In genomic region chr3:55615039-55615693, GRCh38 we compare ENCODE assay signal across 27 cellular contexts.
DNase-seq lines count a peak whose midpoint lies in the region; ATAC-seq and TF ChIP-seq lines count a peak whose summit lies in the region.
"Had no signal": no experiment of that assay in that cellular context is flagged by ENCODE, and none has a peak within 500 bp of the region (broad histone marks: within the 10 kb centered on the region; RNA-seq: fewer than 3 reads in every experiment).

No MANE protein-coding gene starts in this region.

- H3K27me3 Mint-ChIP-seq in brain = no peaks in the 10 kb centered on the region
- H3K27me3 Mint-ChIP-seq in Calu3 (ENCODE audit: unreplicated experiment) = no peaks in the 10 kb centered on the region

- intact Hi-C loops in right cardiac atrium (cut with DNase I) (no loop called here), heart right ventricle (cut with DNase I) (no loop called here), Calu3 (cut with micrococcal nuclease; ENCODE audit: unreplicated experiment) (no loop called here), head of caudate nucleus (cut with DNase I) (no loop called here)

- no peak for DNase-seq in right cardiac atrium
- DNase-seq in heart right ventricle = no peak
- no peak for DNase-seq in Calu3
- no peak for DNase-seq in head of caudate nucleus
- DNase-seq: 8988T; activated CD8-positive, alpha-beta memory T cell treated with anti-CD3 and anti-CD28 coated beads, Interleukin-2, amount 50 U/mL, for 4 hours; activated naive CD8-positive, alpha-beta T cell treated with anti-CD3 and anti-CD28 coated beads, Interleukin-2, amount 10 ng/mL, durations not matched to agents 7 days and 5 days; brain microvascular endothelial cell; CD8-positive, alpha-beta memory T cell; colonic mucosa; DMS53; HFFc6; left ventricle myocardium superior; MM.1S; NCI-H1417 treated with DMSO at 0.1 percent for 48 hours; NCI-H2107; NCI-H510A; spleen; stimulated activated CD4-positive, alpha-beta T cell treated with anti-CD3 and anti-CD28 coated beads, Interleukin-4, amount 100 ng/mL, for 24 hours; stimulated activated naive CD4-positive, alpha-beta T cell treated with Interleukin-2 at 50 U/mL for 16 hours; WERI-Rb-1 had no signal

- H3K36me3 Mint-ChIP-seq in brain (no peaks in the 10 kb centered on the region), Calu3 (ENCODE audit: insufficient read depth, unreplicated experiment) (no peaks in the 10 kb centered on the region)
- H3K36me3 Mint-ChIP-seq: activated naive CD8-positive, alpha-beta T cell treated with anti-CD3 and anti-CD28 coated beads, Interleukin-2, amount 10 ng/mL, durations not matched to agents 7 days and 5 days; CD8-positive, alpha-beta memory T cell had no signal

- H3K9me3 Mint-ChIP-seq in brain = no peaks in the 10 kb centered on the region
- no peaks in the 10 kb centered on the region for H3K9me3 Mint-ChIP-seq in Calu3 (ENCODE audit: low read depth, unreplicated experiment)
- H3K9me3 Mint-ChIP-seq: activated naive CD8-positive, alpha-beta T cell treated with anti-CD3 and anti-CD28 coated beads, Interleukin-2, amount 10 ng/mL, durations not matched to agents 7 days and 5 days; activated T-helper 2 cell treated with anti-CD3 and anti-CD28 coated beads, Interferon-gamma antibody, Interleukin-2, Interleukin-4, amounts not matched to agents 10 μg/mL and 5 μg/mL and 100 μg/mL, durations not matched to agents 14 hours and 24 hours and 36 hours; HFFc6 had no signal

- no peak for TF ChIP-seq CTCF in heart right ventricle (IDR thresholded peaks at IDR 0.05)
- no peak for TF ChIP-seq CTCF in brain (conservative IDR thresholded peaks at IDR 0.05)
- no peak for TF ChIP-seq CTCF in Calu3 (IDR thresholded peaks at IDR 0.05; ENCODE audit: unreplicated experiment)

- peaks cover 30% of the 10 kb centered on the region for H3K4me1 Mint-ChIP-seq in brain
- H3K4me1 Mint-ChIP-seq in Calu3 (ENCODE audit: low read depth, unreplicated experiment) = no peaks in the 10 kb centered on the region
- H3K4me1 Mint-ChIP-seq: activated naive CD8-positive, alpha-beta T cell treated with anti-CD3 and anti-CD28 coated beads, Interleukin-2, amount 10 ng/mL, durations not matched to agents 7 days and 5 days; CD8-positive, alpha-beta memory T cell had no signal

- peak overlapping the region in 1 of 5 experiments; percentile 43 for H3K4me3 Mint-ChIP-seq in brain
- H3K4me3 Mint-ChIP-seq in Calu3 (ENCODE audit: low read depth, unreplicated experiment) = no peak overlapping the region
- H3K4me3 Mint-ChIP-seq: activated naive CD8-positive, alpha-beta T cell treated with anti-CD3 and anti-CD28 coated beads, Interleukin-2, amount 10 ng/mL, durations not matched to agents 7 days and 5 days; CD8-positive, alpha-beta memory T cell; HFFc6 had no signal

- H3K4me1 ChIP-seq in right cardiac atrium (ENCODE audit: control insufficient read depth, insufficient read depth, low read length) (peaks cover 6% of the 10 kb centered on the region), heart right ventricle (peaks cover 0 to 10% (median 0%) of the 10 kb centered on the region in 9 donors), mesodermal cell (ENCODE audit: control insufficient read depth, insufficient read depth, low read length, poor library complexity, severe bottlenecking) (peaks cover 23% of the 10 kb centered on the region)
- H3K4me1 ChIP-seq: colonic mucosa had no signal

- WGBS in right cardiac atrium = 59% methylated on average over 4 of the region's 4 CpGs
- WGBS in heart right ventricle, 2 donors = 63 to 77% methylated on average over 4 of the region's 4 CpGs
- WGBS in mesodermal cell (ENCODE audit: insufficient coverage in 2 of 2), 2 experiments = 80% methylated on average over 1 of the region's 4 CpGs; no CpG with 5 or more reads in 1 of the 2 experiments

- ATAC-seq in right cardiac atrium (no peak), heart right ventricle (no peak), HG03469 (IDR thresholded peaks at IDR 0.05; ENCODE audit: unreplicated experiment) (no peak), HG03442 (IDR thresholded peaks at IDR 0.05; ENCODE audit: unreplicated experiment) (no peak)

- H3K9me3 ChIP-seq in right cardiac atrium (ENCODE audit: control insufficient read depth, low read length) = no peaks in the 10 kb centered on the region
- no peaks in the 10 kb centered on the region for H3K9me3 ChIP-seq in heart right ventricle
- H3K9me3 ChIP-seq in mesodermal cell (ENCODE audit: control insufficient read depth, low read length) = no peaks in the 10 kb centered on the region
- H3K9me3 ChIP-seq: colonic mucosa, spleen had no signal

- peak overlapping the region; percentile 36 for H3K27ac ChIP-seq in right cardiac atrium (ENCODE audit: low read length)
- peak overlapping the region in 1 of 10 donors; percentile 35 for H3K27ac ChIP-seq in heart right ventricle
- H3K27ac ChIP-seq in mesodermal cell (ENCODE audit: low read depth, low read length, severe bottlenecking) = peak overlapping the region; percentile 77
- H3K27ac ChIP-seq: brain microvascular endothelial cell, colonic mucosa, RWPE1, WERI-Rb-1 had no signal

- CTCF ChIA-PET in Calu3 (lab: Charles Lee) = no interaction called here

- no peak overlapping the region for H3K4me3 ChIP-seq in right cardiac atrium (ENCODE audit: low read length)
- no peak overlapping the region for H3K4me3 ChIP-seq in heart right ventricle
- no peak overlapping the region for H3K4me3 ChIP-seq in mesodermal cell (ENCODE audit: extremely low read depth, insufficient read depth, low read length, poor library complexity, severe bottlenecking)
- H3K4me3 ChIP-seq: colonic mucosa, spleen had no signal

- H3K36me3 ChIP-seq in heart right ventricle (no peaks in the 10 kb centered on the region), mesodermal cell (ENCODE audit: control insufficient read depth, insufficient read depth, low read length) (no peaks in the 10 kb centered on the region)
- H3K36me3 ChIP-seq: brain microvascular endothelial cell, colonic mucosa, spleen, WERI-Rb-1 had no signal

- peak overlapping the region in 3 of 5 experiments; percentile 13 to 55 (median 52) for H3K27ac Mint-ChIP-seq in brain
- no peak overlapping the region for H3K27ac Mint-ChIP-seq in Calu3 (ENCODE audit: unreplicated experiment)
- H3K27ac Mint-ChIP-seq: activated naive CD8-positive, alpha-beta T cell treated with anti-CD3 and anti-CD28 coated beads, Interleukin-2, amount 10 ng/mL, durations not matched to agents 7 days and 5 days; activated T-helper 2 cell treated with anti-CD3 and anti-CD28 coated beads, Interferon-gamma antibody, Interleukin-2, Interleukin-4, amounts not matched to agents 10 μg/mL and 5 μg/mL and 100 μg/mL, durations not matched to agents 14 hours and 24 hours and 36 hours; CD8-positive, alpha-beta memory T cell had no signal

- H3K27me3 ChIP-seq in right cardiac atrium (ENCODE audit: control insufficient read depth, insufficient read depth) (no peaks in the 10 kb centered on the region), heart right ventricle (peaks cover 0 to 5% (median 0%) of the 10 kb centered on the region in 7 donors)
- H3K27me3 ChIP-seq: brain microvascular endothelial cell, colonic mucosa, spleen had no signal

- BruUV-seq in Calu3 (replicated peaks; lab: Mats Ljungman, UMichigan) = no TSS peak
